ENCODE assay signal across 17 cellular contexts in the genomic region with DNA sequence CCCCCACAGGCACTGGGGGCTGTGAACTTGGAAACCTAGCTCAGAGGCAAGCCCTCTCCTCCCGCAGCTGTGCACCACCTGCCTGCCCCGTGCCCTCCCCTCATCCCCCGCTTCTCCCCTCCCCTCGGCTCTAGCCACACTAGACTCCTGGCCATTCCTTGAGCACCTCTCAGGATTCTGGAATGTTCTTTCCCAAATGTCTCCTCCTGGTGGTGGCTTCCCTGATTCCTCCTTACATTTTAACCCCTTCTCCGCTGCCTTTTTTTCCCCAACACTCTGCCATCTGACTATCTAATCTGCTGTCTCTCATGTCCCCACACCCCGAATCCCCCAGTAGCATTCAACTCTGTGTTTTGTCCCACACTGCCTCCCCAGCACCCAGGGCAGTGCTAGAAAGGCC. TPM values are rescaled to one million over a fixed set of nuclear protein-coding genes. Genes with fewer than 3 reads are reported as not detected.
DNase-seq lines count a peak whose midpoint lies in the region; ATAC-seq and TF ChIP-seq lines count a peak whose summit lies in the region.
"Had no signal": no experiment of that assay in that cellular context is flagged by ENCODE, and none has a peak within 500 bp of the region (broad histone marks: within the 10 kb centered on the region; RNA-seq: fewer than 3 reads in every experiment).

No MANE protein-coding gene starts in this region.

- H3K27ac Mint-ChIP-seq in activated naive CD8-positive, alpha-beta T cell: peak overlapping the region; percentile 3
- no peak overlapping the region for H3K27ac Mint-ChIP-seq in activated naive CD8-positive, alpha-beta T cell treated with anti-CD3 and anti-CD28 coated beads for 36 hours
- peak overlapping the region; percentile 12 for H3K27ac Mint-ChIP-seq in stimulated activated memory B cell treated with anti-CD40 and anti-IgM and Interleukin-4, amounts not matched to agents 10 μg/mL and 1 μg/mL and 100 μg/mL, for 72 hours
- H3K27ac Mint-ChIP-seq: activated CD4-positive, alpha-beta T cell treated with anti-CD3 and anti-CD28 coated beads for 36 hours had no signal

- H3K36me3 Mint-ChIP-seq in activated naive CD8-positive, alpha-beta T cell: no peaks in the 10 kb centered on the region
- H3K36me3 Mint-ChIP-seq in activated naive CD8-positive, alpha-beta T cell treated with anti-CD3 and anti-CD28 coated beads for 36 hours: no peaks in the 10 kb centered on the region
- no peaks in the 10 kb centered on the region for H3K36me3 Mint-ChIP-seq in stimulated activated memory B cell treated with anti-CD40 and anti-IgM and Interleukin-4, amounts not matched to agents 10 μg/mL and 1 μg/mL and 100 μg/mL, for 72 hours

- intact Hi-C loops in PC-3 (cut with micrococcal nuclease): no loop called here

- no peak for ATAC-seq in PC-3
- ATAC-seq in stimulated activated memory B cell treated with anti-CD40 and anti-IgM and Interleukin-4, amounts not matched to agents 10 μg/mL and 1 μg/mL and 100 μg/mL, for 72 hours: no peak
- ATAC-seq: activated CD4-positive, alpha-beta T cell treated with anti-CD3 and anti-CD28 coated beads for 36 hours; left lung had no signal

- CTCF ChIA-PET in PC-3 (lab: Charles Lee): no interaction called here

- H4K20me1 ChIP-seq in PC-3 (ENCODE audit: low read length): no peaks in the 10 kb centered on the region

- no peak overlapping the region for H2AFZ ChIP-seq in PC-3 (ENCODE audit: low read length)

- H3K9me2 ChIP-seq in PC-3 (replicated peaks; ENCODE audit: low read length): no peaks in the 10 kb centered on the region

- no peak overlapping the region for H3K4me2 ChIP-seq in PC-3 (ENCODE audit: low read length)

- no peak overlapping the region for H3K4me3 Mint-ChIP-seq in activated naive CD8-positive, alpha-beta T cell
- H3K4me3 Mint-ChIP-seq in activated naive CD8-positive, alpha-beta T cell treated with anti-CD3 and anti-CD28 coated beads for 36 hours: no peak overlapping the region
- H3K4me3 Mint-ChIP-seq in stimulated activated memory B cell treated with anti-CD40 and anti-IgM and Interleukin-4, amounts not matched to agents 10 μg/mL and 1 μg/mL and 100 μg/mL, for 72 hours: no peak overlapping the region
- H3K4me3 Mint-ChIP-seq: activated CD4-positive, alpha-beta T cell treated with anti-CD3 and anti-CD28 coated beads for 36 hours had no signal

- H3K27ac ChIP-seq in PC-3 (ENCODE audit: low read length): no peak overlapping the region
- H3K27ac ChIP-seq: C4-2B, colonic mucosa, left lung had no signal

- TF ChIP-seq CTCF in PC-3 (conservative IDR thresholded peaks at IDR 0.05; ENCODE audit: low read depth, low read length): peak; percentile 54
- peak; percentile 17 for TF ChIP-seq CTCF in fibroblast of the aortic adventitia (IDR thresholded peaks at IDR 0.05; ENCODE audit: insufficient read depth, low read length)

- no peaks in the 10 kb centered on the region for H3K9me3 ChIP-seq in PC-3 (ENCODE audit: low read length)
- H3K9me3 ChIP-seq: colonic mucosa, left lung had no signal

- no peak overlapping the region for H3K4me3 ChIP-seq in PC-3 (ENCODE audit: low read length)
- no peak overlapping the region for H3K4me3 ChIP-seq in fibroblast of the aortic adventitia (ENCODE audit: low read depth, low read length)
- H3K4me3 ChIP-seq: colonic mucosa, left lung had no signal

- no peaks in the 10 kb centered on the region for H3K36me3 ChIP-seq in PC-3 (ENCODE audit: low read depth, low read length)
- H3K36me3 ChIP-seq: colonic mucosa, left lung had no signal

- DNase-seq in activated naive CD8-positive, alpha-beta T cell treated with anti-CD3 and anti-CD28 coated beads for 36 hours: no peak
- no peak for DNase-seq in PC-3
- DNase-seq in fibroblast of the aortic adventitia (ENCODE audit: low read depth): no peak
- no peak for DNase-seq in GM19240 (ENCODE audit: insufficient read length, low spot score)
- DNase-seq in C1 segment of cervical spinal cord (lab: John Stamatoyannopoulos, UW): no peak
- no peak for DNase-seq in NCI-H1930 (lab: John Stamatoyannopoulos, UW)
- DNase-seq: activated CD4-positive, alpha-beta T cell treated with anti-CD3 and anti-CD28 coated beads for 36 hours; activated effector memory CD4-positive, alpha-beta T cell treated with anti-CD3 and anti-CD28 coated beads, Interleukin-2, amount 50 U/mL, for 16 hours; colonic mucosa; Kasumi-1; left lung; NCI-H2081 treated with DMSO at 0.1 percent for 48 hours; nucleus accumbens; stimulated activated CD4-positive, alpha-beta T cell treated with anti-CD3 and anti-CD28 coated beads, Interleukin-12 subunit alpha, Interleukin-12 subunit beta, amount 100 ng/mL, for 4 hours had no signal

- H3K4me1 Mint-ChIP-seq in activated naive CD8-positive, alpha-beta T cell (ENCODE audit: low read depth): peaks cover 37% of the 10 kb centered on the region
- H3K4me1 Mint-ChIP-seq in activated naive CD8-positive, alpha-beta T cell treated with anti-CD3 and anti-CD28 coated beads for 36 hours: peaks cover 30% of the 10 kb centered on the region
- H3K4me1 Mint-ChIP-seq in stimulated activated memory B cell treated with anti-CD40 and anti-IgM and Interleukin-4, amounts not matched to agents 10 μg/mL and 1 μg/mL and 100 μg/mL, for 72 hours: peaks cover 32% of the 10 kb centered on the region

- no peaks in the 10 kb centered on the region for H3F3A ChIP-seq in PC-3 (ENCODE audit: low read length, unreplicated experiment)

- no TSS peak for BruUV-seq in PC-3 (replicated peaks; lab: Mats Ljungman, UMichigan)

- H3K9ac ChIP-seq in PC-3 (ENCODE audit: low read length): no peak overlapping the region

- peaks cover 11% of the 10 kb centered on the region for H3K4me1 ChIP-seq in PC-3 (ENCODE audit: insufficient read depth, low read length)

- POLR2A ChIA-PET in PC-3 (lab: Charles Lee; ENCODE audit: unreplicated experiment): no interaction called here

- no peaks in the 10 kb centered on the region for H3K27me3 ChIP-seq in PC-3 (ENCODE audit: low read length)
- H3K27me3 ChIP-seq: colonic mucosa, left lung had no signal

- no peaks in the 10 kb centered on the region for H3K9me3 Mint-ChIP-seq in activated naive CD8-positive, alpha-beta T cell (ENCODE audit: low read depth)
- no peaks in the 10 kb centered on the region for H3K9me3 Mint-ChIP-seq in activated naive CD8-positive, alpha-beta T cell treated with anti-CD3 and anti-CD28 coated beads for 36 hours
- no peaks in the 10 kb centered on the region for H3K9me3 Mint-ChIP-seq in stimulated activated memory B cell treated with anti-CD40 and anti-IgM and Interleukin-4, amounts not matched to agents 10 μg/mL and 1 μg/mL and 100 μg/mL, for 72 hours

- no peaks in the 10 kb centered on the region for H3K27me3 Mint-ChIP-seq in activated naive CD8-positive, alpha-beta T cell
- no peaks in the 10 kb centered on the region for H3K27me3 Mint-ChIP-seq in activated naive CD8-positive, alpha-beta T cell treated with anti-CD3 and anti-CD28 coated beads for 36 hours
- no peaks in the 10 kb centered on the region for H3K27me3 Mint-ChIP-seq in stimulated activated memory B cell treated with anti-CD40 and anti-IgM and Interleukin-4, amounts not matched to agents 10 μg/mL and 1 μg/mL and 100 μg/mL, for 72 hours
- H3K27me3 Mint-ChIP-seq: activated CD4-positive, alpha-beta T cell treated with anti-CD3 and anti-CD28 coated beads for 36 hours had no signal

- no peaks in the 10 kb centered on the region for H3K79me2 ChIP-seq in PC-3 (ENCODE audit: low read length)

RNA-seq across cellular contexts. Expression of gene NANOS3, which starts 6.7 kb away (rescaled TPM):
- under 1 TPM; 0.70 to 0.80 TPM for total RNA-seq in activated naive CD8-positive, alpha-beta T cell treated with anti-CD3 and anti-CD28 coated beads for 36 hours
- total RNA-seq in PC-3 (2014; rRNA removed) (1.7 TPM in 1 of 2 replicates, not detected in the other), fibroblast of the aortic adventitia (ENCODE audit: low replicate concordance) (0.27 TPM in 1 of 2 replicates, not detected in the other)
- total RNA-seq: colonic mucosa had no signal

RNA-seq across cellular contexts. Expression of gene BRME1, which starts 22.3 kb away (rescaled TPM):
- 1 to 10 TPM; 6.9 to 7.3 TPM for total RNA-seq in activated naive CD8-positive, alpha-beta T cell treated with anti-CD3 and anti-CD28 coated beads for 36 hours
- total RNA-seq in PC-3 (2014; rRNA removed) (5.4 and 6.0 TPM in 2 replicates), fibroblast of the aortic adventitia (ENCODE audit: low replicate concordance) (1.5 and 1.8 TPM in 2 replicates)

RNA-seq across cellular contexts. Expression of gene CC2D1A, which starts 22.3 kb away (rescaled TPM):
- total RNA-seq in activated naive CD8-positive, alpha-beta T cell treated with anti-CD3 and anti-CD28 coated beads for 36 hours: 10 to 100 TPM; 24.4 to 25.0 TPM
- 67.7 and 102 TPM in 2 replicates for total RNA-seq in PC-3 (2014; rRNA removed)
- total RNA-seq in fibroblast of the aortic adventitia (ENCODE audit: low replicate concordance): 12.5 and 16.6 TPM in 2 replicates

RNA-seq across cellular contexts. Expression of gene PODNL1, which starts 54.6 kb away (rescaled TPM):
- not detected for total RNA-seq in activated naive CD8-positive, alpha-beta T cell treated with anti-CD3 and anti-CD28 coated beads for 36 hours
- total RNA-seq in PC-3 (2014; rRNA removed) (0.92 TPM in 1 of 2 replicates, not detected in the other), fibroblast of the aortic adventitia (ENCODE audit: low replicate concordance) (0.90 and 1.6 TPM in 2 replicates)
